ENCODE assay signal across 22 cellular contexts in the genomic region with DNA sequence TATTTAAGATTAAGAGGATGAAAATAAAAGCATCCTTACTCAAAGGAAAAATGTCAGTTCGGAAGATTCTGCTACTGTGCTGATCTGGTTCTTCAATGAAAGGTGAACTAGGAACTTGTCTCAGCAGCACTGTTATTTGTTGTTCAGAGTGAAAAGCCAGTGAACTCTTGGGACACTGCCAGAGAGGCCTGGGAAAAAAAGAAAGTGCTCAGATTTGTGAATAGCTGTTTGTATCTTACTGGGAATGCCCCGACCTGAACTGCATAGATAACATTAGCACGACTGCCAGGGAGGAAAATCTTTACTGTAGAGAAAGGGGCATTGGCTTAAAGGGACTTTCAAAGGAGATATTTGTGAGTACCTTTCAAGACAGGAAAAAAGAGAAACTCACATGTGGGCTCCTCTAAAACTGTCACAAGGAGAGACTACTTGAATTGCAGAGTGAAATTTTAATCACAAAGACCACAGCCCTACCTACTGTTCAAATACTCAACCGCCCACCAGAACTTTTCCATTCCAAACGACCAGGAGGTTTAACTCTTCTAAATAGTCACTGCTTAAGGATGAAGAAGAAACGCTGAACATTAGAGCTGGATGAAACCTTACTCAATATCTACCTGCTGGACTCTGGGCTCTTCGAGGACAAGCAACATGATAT. TPM values are rescaled to one million over a fixed set of nuclear protein-coding genes. Genes with fewer than 3 reads are reported as not detected.
DNase-seq lines count a peak whose midpoint lies in the region; ATAC-seq and TF ChIP-seq lines count a peak whose summit lies in the region.
"Had no signal": no experiment of that assay in that cellular context is flagged by ENCODE, and none has a peak within 500 bp of the region (broad histone marks: within the 10 kb centered on the region; RNA-seq: fewer than 3 reads in every experiment).

No MANE protein-coding gene starts in this region.

- H4K20me1 ChIP-seq in H9 (ENCODE audit: control insufficient read depth, insufficient read depth, insufficient read length): no peaks in the 10 kb centered on the region

- H2AFZ ChIP-seq in H9 (ENCODE audit: low read length): no peak overlapping the region

- H3K18ac ChIP-seq in H9 (ENCODE audit: insufficient read length, low read depth, low read length): no peak overlapping the region

- peaks cover 33% of the 10 kb centered on the region for H3K36me3 ChIP-seq in iPS-18a (ENCODE audit: control insufficient read depth, low read depth, low read length)
- H3K36me3 ChIP-seq in CD8-positive, alpha-beta T cell (ENCODE audit: insufficient read depth, low read length): peaks cover 49% of the 10 kb centered on the region

- no peak overlapping the region for H3T11ph ChIP-seq in H9 (ENCODE audit: low read length)

- no peak overlapping the region for H3K4me2 ChIP-seq in H9 (ENCODE audit: insufficient read depth, insufficient read length, low read length)

- H3K4me1 ChIP-seq in H9 (ENCODE audit: insufficient read depth, low read length) (no peaks in the 10 kb centered on the region), iPS-18a (ENCODE audit: control insufficient read depth, low read depth, low read length) (peaks cover 12% of the 10 kb centered on the region)
- H3K4me1 ChIP-seq in CD8-positive, alpha-beta T cell (ENCODE audit: insufficient read depth, low read length): no peaks in the 10 kb centered on the region

- TF ChIP-seq CTCF in H9 (conservative IDR thresholded peaks at IDR 0.05) (no peak), choroid plexus epithelial cell (conservative IDR thresholded peaks at IDR 0.05; ENCODE audit: low read depth, low read length) (no peak)
- TF ChIP-seq CTCF in CD8-positive, alpha-beta T cell (IDR thresholded peaks at IDR 0.05): no peak

- H3K79me2 ChIP-seq in H9 (ENCODE audit: insufficient read depth, low read length): no peaks in the 10 kb centered on the region

- no peak for DNase-seq in H9
- peak; percentile 58 for DNase-seq in choroid plexus epithelial cell (ENCODE audit: low read depth)
- DNase-seq in pons (ENCODE audit: low spot score): peak; percentile 96
- no peak for DNase-seq in OCI-M1 (lab: John Stamatoyannopoulos, UW)
- DNase-seq in stimulated activated CD4-positive, alpha-beta T cell treated with anti-CD3 and anti-CD28 coated beads, Interleukin-4, amount 100 ng/mL, for 4 hours: no peak
- DNase-seq in CD8-positive, alpha-beta T cell: no peak
- DNase-seq in cerebellum (ENCODE audit: low spot score): no peak
- DNase-seq: ACHN; activated CD8-positive, alpha-beta memory T cell treated with anti-CD3 and anti-CD28 coated beads, Interleukin-2, amount 10 ng/mL, durations not matched to agents 7 days and 5 days; activated gamma-delta T cell; aorta; CD4-positive, CD25-positive, alpha-beta regulatory T cell; erythroblast; naive thymus-derived CD8-positive, alpha-beta T cell; NCI-H1105 treated with DMSO at 0.1 percent for 48 hours; NCI-H69; T1000 had no signal

- no CpG with 5 or more reads among the region's 7 CpGs for WGBS in H9 (ENCODE audit: extremely low coverage, insufficient read length, low lambda C conversion rate)

- H2BK120ac ChIP-seq in H9 (ENCODE audit: low read depth, low read length, poor library complexity, severe bottlenecking): no peak overlapping the region

- no peak overlapping the region for H2BK20ac ChIP-seq in H9 (ENCODE audit: low read depth, low read length, poor library complexity, severe bottlenecking)

- no peak overlapping the region for H3K4me3 Mint-ChIP-seq in H9
- no peak overlapping the region for H3K4me3 Mint-ChIP-seq in CD8-positive, alpha-beta T cell
- H3K4me3 Mint-ChIP-seq: activated CD8-positive, alpha-beta memory T cell treated with anti-CD3 and anti-CD28 coated beads, Interleukin-2, amount 10 ng/mL, durations not matched to agents 7 days and 5 days; CD4-positive, CD25-positive, alpha-beta regulatory T cell; memory B cell; naive thymus-derived CD8-positive, alpha-beta T cell; stimulated activated memory B cell treated with anti-CD40 and anti-IgM and Interleukin-4, amounts not matched to agents 10 μg/mL and 1 μg/mL and 100 μg/mL, for 72 hours had no signal

- peaks cover 14 to 16% of the 10 kb centered on the region in 2 experiments for H3K4me1 Mint-ChIP-seq in H9
- no peaks in the 10 kb centered on the region for H3K4me1 Mint-ChIP-seq in CD8-positive, alpha-beta T cell (ENCODE audit: low read depth)
- H3K4me1 Mint-ChIP-seq: activated CD8-positive, alpha-beta memory T cell treated with anti-CD3 and anti-CD28 coated beads, Interleukin-2, amount 10 ng/mL, durations not matched to agents 7 days and 5 days; memory B cell; stimulated activated memory B cell treated with anti-CD40 and anti-IgM and Interleukin-4, amounts not matched to agents 10 μg/mL and 1 μg/mL and 100 μg/mL, for 72 hours had no signal

- no peak overlapping the region for H3K23ac ChIP-seq in H9 (ENCODE audit: insufficient read length, low read depth, low read length)

- H2BK15ac ChIP-seq in H9 (ENCODE audit: low read depth, low read length): no peak overlapping the region

- H3K14ac ChIP-seq in H9 (ENCODE audit: insufficient read depth, low read length): no peak overlapping the region

- no peak overlapping the region for H3K27ac ChIP-seq in H9 (ENCODE audit: insufficient read length, low read depth, low read length)
- no peak overlapping the region for H3K27ac ChIP-seq in iPS-18a (ENCODE audit: low read length)
- H3K27ac ChIP-seq in CD8-positive, alpha-beta T cell (ENCODE audit: low read depth, low read length): no peak overlapping the region
- H3K27ac ChIP-seq: coronary artery, SK-N-MC had no signal

- CTCF ChIA-PET in CD8-positive, alpha-beta T cell (lab: Charles Lee): interaction anchor here (0.5 kb wide), 1 partner anchor 17 kb away, joined by 3 read pairs; no protein-coding TSS in a partner anchor

- no peaks in the 10 kb centered on the region for H3K9me3 ChIP-seq in H9 (ENCODE audit: control insufficient read depth, low read depth, low read length)
- no peaks in the 10 kb centered on the region for H3K9me3 ChIP-seq in iPS-18a (ENCODE audit: control insufficient read depth, low read depth, low read length)
- H3K9me3 ChIP-seq in CD8-positive, alpha-beta T cell (ENCODE audit: low read length): no peaks in the 10 kb centered on the region

- H3K23me2 ChIP-seq in H9 (ENCODE audit: insufficient read length, low read depth, low read length, poor library complexity, severe bottlenecking): no peaks in the 10 kb centered on the region

- no peak overlapping the region for H2BK12ac ChIP-seq in H9 (ENCODE audit: insufficient read length, low read depth, low read length)

- H3K27me3 ChIP-seq in H9 (ENCODE audit: insufficient read depth, low read length) (no peaks in the 10 kb centered on the region), iPS-18a (ENCODE audit: control insufficient read depth, insufficient read depth, low read length) (no peaks in the 10 kb centered on the region)
- H3K27me3 ChIP-seq in CD8-positive, alpha-beta T cell (ENCODE audit: insufficient read depth, low read length): no peaks in the 10 kb centered on the region

- H3K4me3 ChIP-seq in choroid plexus epithelial cell (ENCODE audit: low read depth, low read length) (no peak overlapping the region), iPS-18a (ENCODE audit: low read length) (peak overlapping the region; percentile 10)
- no peak overlapping the region for H3K4me3 ChIP-seq in CD8-positive, alpha-beta T cell (ENCODE audit: low read depth, low read length)
- H3K4me3 ChIP-seq: coronary artery, SK-N-MC had no signal

- intact Hi-C loops in CD8-positive, alpha-beta T cell (cut with DNase I, micrococcal nuclease): no loop called here

- no peak overlapping the region for H4K5ac ChIP-seq in H9 (ENCODE audit: insufficient read length, low read depth, low read length)

- H2BK5ac ChIP-seq in H9 (ENCODE audit: insufficient read length, low read length): no peak overlapping the region

- H3K36me3 Mint-ChIP-seq in H9 (ENCODE audit: insufficient read depth in 1 of 3, low read depth in 3 of 3): peaks cover 12 to 57% (median 36%) of the 10 kb centered on the region in 3 experiments; a peak in 6 of 7 replicates
- H3K36me3 Mint-ChIP-seq in CD8-positive, alpha-beta T cell: peaks cover 82% of the 10 kb centered on the region

- no peaks in the 10 kb centered on the region for H3K9me3 Mint-ChIP-seq in H9
- no peaks in the 10 kb centered on the region for H3K9me3 Mint-ChIP-seq in CD8-positive, alpha-beta T cell
- H3K9me3 Mint-ChIP-seq: CD4-positive, CD25-positive, alpha-beta regulatory T cell; memory B cell; naive thymus-derived CD8-positive, alpha-beta T cell; stimulated activated memory B cell treated with anti-CD40 and anti-IgM and Interleukin-4, amounts not matched to agents 10 μg/mL and 1 μg/mL and 100 μg/mL, for 72 hours had no signal

- no peak overlapping the region for H3K9ac ChIP-seq in H9 (ENCODE audit: extremely low read depth, insufficient read length, low read length)
- H3K9ac ChIP-seq in iPS-18a (ENCODE audit: low read length): peak overlapping the region; percentile 19

- ATAC-seq in CD8-positive, alpha-beta T cell: no peak
- ATAC-seq: activated CD8-positive, alpha-beta memory T cell treated with anti-CD3 and anti-CD28 coated beads, Interleukin-2, amount 10 ng/mL, durations not matched to agents 7 days and 5 days; naive thymus-derived CD8-positive, alpha-beta T cell; stimulated activated memory B cell treated with anti-CD40 and anti-IgM and Interleukin-4, amounts not matched to agents 10 μg/mL and 1 μg/mL and 100 μg/mL, for 72 hours had no signal

- no peaks in the 10 kb centered on the region for H3K79me1 ChIP-seq in H9 (ENCODE audit: insufficient read depth, low read depth, low read length, poor library complexity, severe bottlenecking)

- no peak overlapping the region for H4K91ac ChIP-seq in H9 (ENCODE audit: insufficient read length, low read depth, low read length)

- POLR2A ChIA-PET in CD8-positive, alpha-beta T cell (lab: Charles Lee): no interaction called here

- no peak overlapping the region for H3K4ac ChIP-seq in H9 (ENCODE audit: low read depth, low read length)

- H3K27me3 Mint-ChIP-seq in H9 (ENCODE audit: low read depth): no peaks in the 10 kb centered on the region; the same call in 1 of the 2 replicates
- no peaks in the 10 kb centered on the region for H3K27me3 Mint-ChIP-seq in CD8-positive, alpha-beta T cell (ENCODE audit: low read depth)
- H3K27me3 Mint-ChIP-seq: activated CD8-positive, alpha-beta memory T cell treated with anti-CD3 and anti-CD28 coated beads, Interleukin-2, amount 10 ng/mL, durations not matched to agents 7 days and 5 days; CD4-positive, CD25-positive, alpha-beta regulatory T cell; memory B cell; naive thymus-derived CD8-positive, alpha-beta T cell; stimulated activated memory B cell treated with anti-CD40 and anti-IgM and Interleukin-4, amounts not matched to agents 10 μg/mL and 1 μg/mL and 100 μg/mL, for 72 hours had no signal

- H3K27ac Mint-ChIP-seq in H9: peak overlapping the region; percentile 31 to 90 (median 33); a peak in 5 of 7 replicates
- H3K27ac Mint-ChIP-seq in CD8-positive, alpha-beta T cell: no peak overlapping the region
- H3K27ac Mint-ChIP-seq: activated CD8-positive, alpha-beta memory T cell treated with anti-CD3 and anti-CD28 coated beads, Interleukin-2, amount 10 ng/mL, durations not matched to agents 7 days and 5 days; CD4-positive, CD25-positive, alpha-beta regulatory T cell; memory B cell; naive thymus-derived CD8-positive, alpha-beta T cell; stimulated activated memory B cell treated with anti-CD40 and anti-IgM and Interleukin-4, amounts not matched to agents 10 μg/mL and 1 μg/mL and 100 μg/mL, for 72 hours had no signal

- H3K56ac ChIP-seq in H9 (ENCODE audit: insufficient read length, low read depth, low read length): no peak overlapping the region

- H4K8ac ChIP-seq in H9 (replicated peaks; ENCODE audit: insufficient read length, low read depth, low read length): no peak overlapping the region

- no peak overlapping the region for H2AK5ac ChIP-seq in H9 (ENCODE audit: insufficient read length, low read length)

RNA-seq across cellular contexts. Expression of a gene that starts 13.6 kb away (rescaled TPM):
- 23.5 and 24.3 TPM in 2 replicates for total RNA-seq in H9 (2021)
- 10 to 100 TPM; 16.2 to 18.5 TPM for total RNA-seq in CD8-positive, alpha-beta T cell
- 26.0 TPM for total RNA-seq in cerebellum

Comparison
In these comparisons a context has a peak if more than half of its experiments do, and no peak if none do; other contexts are left out.
1. DNase-seq: peak in choroid plexus epithelial cell (single experiment) and pons (single experiment); none in H9 (single experiment), OCI-M1 (single experiment), stimulated activated CD4-positive, alpha-beta T cell treated with anti-CD3 and anti-CD28 coated beads, Interleukin-4, amount 100 ng/mL, for 4 hours (0 of 2), CD8-positive, alpha-beta T cell (0 of 7) and cerebellum (single experiment).